In genomic region chr4:121978169-121978516, GRCh38 we compare ENCODE assay signal across 11 cellular contexts. TPM values are rescaled to one million over a fixed set of nuclear protein-coding genes. Genes with fewer than 3 reads are reported as not detected.
A peak's percentile ranks its signal among the peaks of the same experiment; 100 is the strongest.
DNase-seq lines count a peak whose midpoint lies in the region; ATAC-seq and TF ChIP-seq lines count a peak whose summit lies in the region.
"Had no signal": no experiment of that assay in that cellular context is flagged by ENCODE, and none has a peak within 500 bp of the region (broad histone marks: within the 10 kb centered on the region; RNA-seq: fewer than 3 reads in every experiment).

No MANE protein-coding gene starts in this region.

- no peak overlapping the region for H3K9ac ChIP-seq in BLaER1 treated with 17β-estradiol and CSF1 and Interleukin-3, amounts not matched to agents 10 nM and 100 nM

- H3K9me3 ChIP-seq in BLaER1 treated with 17β-estradiol and CSF1 and Interleukin-3, amounts not matched to agents 10 nM and 100 nM (replicated peaks in 1 of 11): no peaks in the 10 kb centered on the region
- H3K9me3 ChIP-seq in Peyer's patch: no peaks in the 10 kb centered on the region

- peaks cover 6% of the 10 kb centered on the region for H3K4me1 Mint-ChIP-seq in T-helper 2 cell treated with Interferon-gamma antibody and Interleukin-4, amounts not matched to agents 5 μg/mL and 100 μg/mL, for 36 hours (ENCODE audit: low read depth)

- peak overlapping the region in 1 of 10 experiments; percentile 12; a peak in 1 of 20 replicates for H3K4me3 ChIP-seq in BLaER1 treated with 17β-estradiol and CSF1 and Interleukin-3, amounts not matched to agents 10 nM and 100 nM
- H3K4me3 ChIP-seq in Peyer's patch: no peak overlapping the region

- H3K4me3 Mint-ChIP-seq in T-helper 2 cell treated with Interferon-gamma antibody and Interleukin-4, amounts not matched to agents 5 μg/mL and 100 μg/mL, for 36 hours: no peak overlapping the region
- H3K4me3 Mint-ChIP-seq: stimulated activated naive CD8-positive, alpha-beta T cell treated with anti-CD3 and anti-CD28 coated beads, Interleukin-15, amount 100 ng/mL, for 72 hours had no signal

- ATAC-seq in GM19395 (IDR thresholded peaks at IDR 0.05; ENCODE audit: unreplicated experiment) (peak; percentile 65), HG02870 (IDR thresholded peaks at IDR 0.05; ENCODE audit: unreplicated experiment) (peak; percentile 39), HG03565 (IDR thresholded peaks at IDR 0.05; ENCODE audit: unreplicated experiment) (peak; percentile 30)
- ATAC-seq: stimulated activated naive CD8-positive, alpha-beta T cell treated with anti-CD3 and anti-CD28 coated beads, Interleukin-15, amount 100 ng/mL, for 72 hours had no signal

- no peak for DNase-seq in NCI-H524 treated with DMSO at 0.1 percent for 48 hours (lab: John Stamatoyannopoulos, UW)
- no peak for DNase-seq in T-helper 2 cell treated with Interferon-gamma antibody and Interleukin-4, amounts not matched to agents 5 μg/mL and 100 μg/mL, for 36 hours (ENCODE audit: low spot score)
- DNase-seq in Peyer's patch: no peak
- no peak for DNase-seq in NCI-H510A (lab: John Stamatoyannopoulos, UW)
- DNase-seq: activated naive CD4-positive, alpha-beta T cell treated with Interleukin-2 at 50 U/mL for 16 hours; stimulated activated naive CD8-positive, alpha-beta T cell treated with anti-CD3 and anti-CD28 coated beads, Interleukin-15, amount 100 ng/mL, for 72 hours had no signal

- H3K27me3 Mint-ChIP-seq in T-helper 2 cell treated with Interferon-gamma antibody and Interleukin-4, amounts not matched to agents 5 μg/mL and 100 μg/mL, for 36 hours (ENCODE audit: low read depth): peaks cover 28% of the 10 kb centered on the region

- H3K27ac Mint-ChIP-seq in T-helper 2 cell treated with Interferon-gamma antibody and Interleukin-4, amounts not matched to agents 5 μg/mL and 100 μg/mL, for 36 hours: no peak overlapping the region

- TF ChIP-seq CTCF in Peyer's patch (IDR thresholded peaks at IDR 0.05): no peak

- H3K27me3 ChIP-seq in BLaER1 treated with 17β-estradiol and CSF1 and Interleukin-3, amounts not matched to agents 10 nM and 100 nM: no peaks in the 10 kb centered on the region
- no peaks in the 10 kb centered on the region for H3K27me3 ChIP-seq in Peyer's patch

- H3K36me3 Mint-ChIP-seq in T-helper 2 cell treated with Interferon-gamma antibody and Interleukin-4, amounts not matched to agents 5 μg/mL and 100 μg/mL, for 36 hours (ENCODE audit: low read depth): no peaks in the 10 kb centered on the region

- peak overlapping the region; percentile 55 to 87 (median 68) for H3K4me2 ChIP-seq in BLaER1 treated with 17β-estradiol and CSF1 and Interleukin-3, amounts not matched to agents 10 nM and 100 nM

- peaks cover 17 to 29% (median 23%) of the 10 kb centered on the region in 10 experiments for H3K4me1 ChIP-seq in BLaER1 treated with 17β-estradiol and CSF1 and Interleukin-3, amounts not matched to agents 10 nM and 100 nM
- H3K4me1 ChIP-seq in Peyer's patch: no peaks in the 10 kb centered on the region

- no peaks in the 10 kb centered on the region for H3K9me3 Mint-ChIP-seq in T-helper 2 cell treated with Interferon-gamma antibody and Interleukin-4, amounts not matched to agents 5 μg/mL and 100 μg/mL, for 36 hours
- H3K9me3 Mint-ChIP-seq: stimulated activated naive CD8-positive, alpha-beta T cell treated with anti-CD3 and anti-CD28 coated beads, Interleukin-15, amount 100 ng/mL, for 72 hours had no signal

- H3K36me3 ChIP-seq in BLaER1 treated with 17β-estradiol and CSF1 and Interleukin-3, amounts not matched to agents 10 nM and 100 nM: no peaks in the 10 kb centered on the region
- H3K36me3 ChIP-seq in Peyer's patch: no peaks in the 10 kb centered on the region

- peak overlapping the region in 6 of 11 experiments; percentile 1 to 33 (median 15); a peak in 4 of 22 replicates for H3K27ac ChIP-seq in BLaER1 treated with 17β-estradiol and CSF1 and Interleukin-3, amounts not matched to agents 10 nM and 100 nM
- no peak overlapping the region for H3K27ac ChIP-seq in Peyer's patch
- H3K27ac ChIP-seq: VCaP had no signal

- TF ChIP-seq POLR2A in Peyer's patch (IDR thresholded peaks at IDR 0.05): no peak

- no peaks in the 10 kb centered on the region for H4K20me1 ChIP-seq in BLaER1 treated with 17β-estradiol and CSF1 and Interleukin-3, amounts not matched to agents 10 nM and 100 nM

RNA-seq across cellular contexts. Expression of gene TRPC3, which starts 26.3 kb away (rescaled TPM):
- 1 to 10 TPM in 1 of 4 donors, under 1 TPM in 1, not detected in 2; 0.67 to 1.1 TPM for total RNA-seq in Peyer's patch

Comparison
In these comparisons a context has a peak if more than half of its experiments do, and no peak if none do; other contexts are left out.
1. H3K27ac ChIP-seq: peak in BLaER1 treated with 17β-estradiol and CSF1 and Interleukin-3, amounts not matched to agents 10 nM and 100 nM (6 of 11); none in Peyer's patch (0 of 4).
2. Peak in every context shown above with its lines, with median percentiles within 50 percentile points of each other: ATAC-seq.